In genomic region chr1:15876357-15876756, GRCh38 we compare ENCODE assay signal across 16 cellular contexts. TPM values are rescaled to one million over a fixed set of nuclear protein-coding genes. Genes with fewer than 3 reads are reported as not detected.
DNase-seq lines count a peak whose midpoint lies in the region; ATAC-seq, FAIRE-seq and TF ChIP-seq lines count a peak whose summit lies in the region.
"Had no signal": no experiment of that assay in that cellular context is flagged by ENCODE, and none has a peak within 500 bp of the region (broad histone marks: within the 10 kb centered on the region; RNA-seq: fewer than 3 reads in every experiment).

No MANE protein-coding gene starts in this region.

- POLR2A ChIA-PET in CD4-positive, alpha-beta memory T cell (lab: Charles Lee; ENCODE audit: partially characterized antibody) = interaction anchor here (1.1 kb wide), 2 partner anchors 28 to 29 kb away, joined by 3 to 5 read pairs; partner anchors contain the start of gene SPEN
- POLR2A ChIA-PET in H1 (lab: Charles Lee; ENCODE audit: partially characterized antibody) = interaction anchor here (0.8 kb wide), 1 partner anchor 37 kb away, joined by 3 read pairs; no protein-coding TSS in a partner anchor

- H3K79me1 ChIP-seq in H1 (ENCODE audit: low read depth, low read length) (peaks cover 4% of the 10 kb centered on the region), mesendoderm (ENCODE audit: low read length) (peaks cover 10% of the 10 kb centered on the region)

- H3K27me3 ChIP-seq in CD4-positive, alpha-beta memory T cell (ENCODE audit: insufficient read depth, low read length) = no peaks in the 10 kb centered on the region
- H3K27me3 ChIP-seq in H1 (replicated peaks in 1 of 4; ENCODE audit: control insufficient read depth in 3 of 4, extremely low read depth in 1 of 4, insufficient read depth in 3 of 4, low read length in 3 of 4) (no peaks in the 10 kb centered on the region), mesendoderm (ENCODE audit: insufficient read depth, low read length, poor library complexity) (no peaks in the 10 kb centered on the region)

- H3K23ac ChIP-seq in H1 (ENCODE audit: insufficient read length) = no peak overlapping the region
- H3K23ac ChIP-seq in mesendoderm (ENCODE audit: low read length) = no peak overlapping the region

- no peak overlapping the region for H3K4me3 Mint-ChIP-seq in CD4-positive, alpha-beta memory T cell
- H3K4me3 Mint-ChIP-seq in IgD-negative memory B cell = no peak overlapping the region
- no peak overlapping the region for H3K4me3 Mint-ChIP-seq in stimulated activated memory B cell treated with anti-CD40 and anti-IgM and Interleukin-4, amounts not matched to agents 10 μg/mL and 1 μg/mL and 100 μg/mL, for 72 hours
- H3K4me3 Mint-ChIP-seq: naive B cell had no signal

- no peak overlapping the region for H2AK5ac ChIP-seq in H1 (ENCODE audit: low read depth, low read length)
- no peak overlapping the region for H2AK5ac ChIP-seq in mesendoderm (ENCODE audit: low read length)

- H2BK15ac ChIP-seq in H1 (ENCODE audit: low read length) = no peak overlapping the region
- H2BK15ac ChIP-seq in mesendoderm (replicated peaks; ENCODE audit: low read depth) = no peak overlapping the region

- CTCF ChIA-PET in CD4-positive, alpha-beta memory T cell (lab: Charles Lee; ENCODE audit: partially characterized antibody) = interaction anchor here (1.9 to 2.1 kb wide), 2 partner anchors 10 to 61 kb away, joined by 5 to 14 read pairs; no protein-coding TSS in a partner anchor
- CTCF ChIA-PET in H1 (lab: Charles Lee; ENCODE audit: partially characterized antibody) = interaction anchor here (0.7 to 2.5 kb wide), 20 partner anchors 8 to 116 kb away, joined by 3 to 18 read pairs (median 5); no protein-coding TSS in a partner anchor

- peaks cover 0 to 92% of the 10 kb centered on the region in 2 experiments; a peak in 2 of 4 replicates for H3K79me2 ChIP-seq in H1 (ENCODE audit: control insufficient read depth in 1 of 2, insufficient read depth in 2 of 2, low read length in 2 of 2)
- H3K79me2 ChIP-seq in mesendoderm (ENCODE audit: control insufficient read depth, insufficient read depth, low read length) = peaks cover 30% of the 10 kb centered on the region

- no peaks in the 10 kb centered on the region for H3K27me3 Mint-ChIP-seq in CD4-positive, alpha-beta memory T cell
- H3K27me3 Mint-ChIP-seq in IgD-negative memory B cell = no peaks in the 10 kb centered on the region
- no peaks in the 10 kb centered on the region for H3K27me3 Mint-ChIP-seq in stimulated activated memory B cell treated with anti-CD40 and anti-IgM and Interleukin-4, amounts not matched to agents 10 μg/mL and 1 μg/mL and 100 μg/mL, for 72 hours
- H3K27me3 Mint-ChIP-seq: naive B cell had no signal

- H3K56ac ChIP-seq in H1 (replicated peaks; ENCODE audit: insufficient read length, low read depth, low read length) (no peak overlapping the region), mesendoderm (ENCODE audit: low read length) (no peak overlapping the region)

- FAIRE-seq in H1 (lab: Jason Lieb, UNC) = no peak
- FAIRE-seq: endometrium had no signal

- intact Hi-C loops in CD4-positive, alpha-beta memory T cell (cut with micrococcal nuclease) = no loop called here

- H2BK12ac ChIP-seq in H1 (ENCODE audit: low read depth, low read length) = no peak overlapping the region

- no peaks in the 10 kb centered on the region for H3K23me2 ChIP-seq in H1 (ENCODE audit: low read depth, low read length)

- H3K18ac ChIP-seq in H1 (ENCODE audit: extremely low read depth, low read length) (no peak overlapping the region), mesendoderm (ENCODE audit: low read length) (no peak overlapping the region)

- no peak overlapping the region for H3K4me2 ChIP-seq in H1 (ENCODE audit: insufficient read depth in 1 of 2, low read depth in 2 of 2, low read length in 2 of 2)
- H3K4me2 ChIP-seq in mesendoderm (ENCODE audit: low read length) = no peak overlapping the region

- H3K4me3 ChIP-seq in CD4-positive, alpha-beta memory T cell (ENCODE audit: low read length in 2 of 2) = no peak overlapping the region
- H3K4me3 ChIP-seq in H1 (ENCODE audit: extremely low read depth in 1 of 4, insufficient read depth in 2 of 4, low read depth in 3 of 4, low read length in 4 of 4) (no peak overlapping the region), mesendoderm (ENCODE audit: low read length) (no peak overlapping the region)

- no peak overlapping the region for H3K27ac ChIP-seq in CD4-positive, alpha-beta memory T cell (ENCODE audit: low read depth, low read length)
- H3K27ac ChIP-seq in H1 (ENCODE audit: low read depth, low read length) = no peak overlapping the region
- H3K27ac ChIP-seq in mesendoderm (ENCODE audit: low read depth, low read length) = no peak overlapping the region
- H3K27ac ChIP-seq: C4-2B had no signal

- peak in 1 of 5 donors; percentile 7 for DNase-seq in CD4-positive, alpha-beta memory T cell
- peak; percentile 3 to 55 for DNase-seq in H1 (ENCODE audit: low read depth in 1 of 2, low spot score in 2 of 2)
- peak; percentile 91 for DNase-seq in mesendoderm
- no peak for DNase-seq in T-helper 9 cell
- DNase-seq in NCI-H2171 (lab: John Stamatoyannopoulos, UW) = no peak
- no peak for DNase-seq in RPMI8226
- DNase-seq: activated CD4-positive, CD25-positive, alpha-beta regulatory T cell; anterior cingulate cortex; HCEC 1CT; naive B cell; NCI-H446; SIG-M5 had no signal

- peaks cover 0 to 2% (median 0%) of the 10 kb centered on the region in 8 donors for H3K9me3 Mint-ChIP-seq in CD4-positive, alpha-beta memory T cell
- H3K9me3 Mint-ChIP-seq in IgD-negative memory B cell = no peaks in the 10 kb centered on the region
- no peaks in the 10 kb centered on the region for H3K9me3 Mint-ChIP-seq in stimulated activated memory B cell treated with anti-CD40 and anti-IgM and Interleukin-4, amounts not matched to agents 10 μg/mL and 1 μg/mL and 100 μg/mL, for 72 hours
- H3K9me3 Mint-ChIP-seq: naive B cell had no signal

- peaks cover 28% of the 10 kb centered on the region for H3K36me3 ChIP-seq in CD4-positive, alpha-beta memory T cell (ENCODE audit: insufficient read depth, low read length)
- H3K36me3 ChIP-seq in H1 (ENCODE audit: control insufficient read depth in 2 of 4, insufficient read depth in 4 of 4, low read length in 3 of 4) (peaks cover 0 to 26% (median 6%) of the 10 kb centered on the region in 4 experiments; a peak in 4 of 8 replicates), mesendoderm (ENCODE audit: control insufficient read depth, insufficient read depth, low read length) (no peaks in the 10 kb centered on the region)

- no peak for TF ChIP-seq POLR2A in H1 (IDR thresholded peaks at IDR 0.05; ENCODE audit: control extremely low read depth in 1 of 2, low read depth in 2 of 2, low read length in 2 of 2)

- no peaks in the 10 kb centered on the region for H3K9me3 ChIP-seq in CD4-positive, alpha-beta memory T cell (ENCODE audit: control insufficient read depth in 1 of 2, low read length in 2 of 2)
- no peaks in the 10 kb centered on the region for H3K9me3 ChIP-seq in H1 (ENCODE audit: insufficient read depth in 2 of 2, low read depth in 1 of 2, low read length in 1 of 2)

- H3K4me1 Mint-ChIP-seq in CD4-positive, alpha-beta memory T cell = peaks cover 35 to 60% (median 45%) of the 10 kb centered on the region in 4 donors
- H3K4me1 Mint-ChIP-seq in IgD-negative memory B cell = peaks cover 34 to 49% (median 43%) of the 10 kb centered on the region in 3 donors
- peaks cover 54% of the 10 kb centered on the region for H3K4me1 Mint-ChIP-seq in stimulated activated memory B cell treated with anti-CD40 and anti-IgM and Interleukin-4, amounts not matched to agents 10 μg/mL and 1 μg/mL and 100 μg/mL, for 72 hours

- H4K8ac ChIP-seq in H1 (ENCODE audit: extremely low read depth, insufficient read depth, low read length) (peak overlapping the region; percentile 76), mesendoderm (ENCODE audit: low read depth, low read length) (no peak overlapping the region)

- H3K4ac ChIP-seq in H1 (replicated peaks; ENCODE audit: insufficient read length, low read depth, low read length) = no peak overlapping the region
- no peak overlapping the region for H3K4ac ChIP-seq in mesendoderm (ENCODE audit: low read depth, low read length)

- ATAC-seq in stimulated activated memory B cell treated with anti-CD40 and anti-IgM and Interleukin-4, amounts not matched to agents 10 μg/mL and 1 μg/mL and 100 μg/mL, for 72 hours = no peak

- H3K36me3 Mint-ChIP-seq in CD4-positive, alpha-beta memory T cell = peaks cover 26 to 57% of the 10 kb centered on the region in 2 donors
- H3K36me3 Mint-ChIP-seq in IgD-negative memory B cell = peaks cover 5% of the 10 kb centered on the region
- H3K36me3 Mint-ChIP-seq in stimulated activated memory B cell treated with anti-CD40 and anti-IgM and Interleukin-4, amounts not matched to agents 10 μg/mL and 1 μg/mL and 100 μg/mL, for 72 hours = peaks cover 25% of the 10 kb centered on the region

- H2AFZ ChIP-seq in H1 (ENCODE audit: low read length) = no peak overlapping the region

- peak in 1 of 2 experiments; percentile 44; a peak in 2 of 4 replicates for TF ChIP-seq RAD21 in H1 (IDR thresholded peaks at IDR 0.05 in 1 of 2, conservative IDR thresholded peaks at IDR 0.05 in 1 of 2; ENCODE audit: low read depth in 2 of 2, low read length in 2 of 2)

- H4K20me1 ChIP-seq in H1 (replicated peaks in 1 of 2; ENCODE audit: control insufficient read depth in 1 of 2, insufficient read depth in 2 of 2, low read length in 2 of 2) = peaks cover 4 to 11% of the 10 kb centered on the region in 2 experiments

- no peak overlapping the region for H3K14ac ChIP-seq in H1 (ENCODE audit: insufficient read length)

- no peak overlapping the region for H3K9ac ChIP-seq in H1 (replicated peaks in 1 of 4; ENCODE audit: extremely low read depth in 1 of 4, low read depth in 3 of 4, low read length in 3 of 4)
- no peak overlapping the region for H3K9ac ChIP-seq in mesendoderm (ENCODE audit: low read length)

- peak overlapping the region in 4 of 7 donors; percentile 22 to 74 (median 54) for H3K27ac Mint-ChIP-seq in CD4-positive, alpha-beta memory T cell
- peak overlapping the region in 2 of 3 donors; percentile 16 to 59 for H3K27ac Mint-ChIP-seq in IgD-negative memory B cell
- H3K27ac Mint-ChIP-seq in stimulated activated memory B cell treated with anti-CD40 and anti-IgM and Interleukin-4, amounts not matched to agents 10 μg/mL and 1 μg/mL and 100 μg/mL, for 72 hours = no peak overlapping the region

- TF ChIP-seq EP300 in H1 (IDR thresholded peaks at IDR 0.05; ENCODE audit: borderline replicate concordance in 1 of 2, low read depth in 2 of 2, low read length in 2 of 2) = no peak

- H2BK5ac ChIP-seq in H1 (ENCODE audit: low read depth, low read length) = no peak overlapping the region
- H2BK5ac ChIP-seq in mesendoderm (ENCODE audit: low read length) = no peak overlapping the region

- H4K5ac ChIP-seq in H1 (ENCODE audit: insufficient read length, low read depth, low read length) = no peak overlapping the region
- H4K5ac ChIP-seq in mesendoderm (ENCODE audit: low read length) = no peak overlapping the region

- H2BK120ac ChIP-seq in H1 (replicated peaks; ENCODE audit: low read depth, low read length) (no peak overlapping the region), mesendoderm (ENCODE audit: low read depth, low read length) (no peak overlapping the region)

- TF ChIP-seq CTCF in H1 (IDR thresholded peaks at IDR 0.05; ENCODE audit: control extremely low read depth in 1 of 3, insufficient read depth in 1 of 3, low read depth in 1 of 3, low read length in 3 of 3) = peak in 2 of 3 experiments; percentile 67 to 74; a peak in 3 of 4 replicates

- no peak overlapping the region for H4K91ac ChIP-seq in H1 (replicated peaks; ENCODE audit: insufficient read length, low read length)

- H3K4me1 ChIP-seq in CD4-positive, alpha-beta memory T cell (ENCODE audit: insufficient read depth, low read length) = peaks cover 10% of the 10 kb centered on the region
- H3K4me1 ChIP-seq in H1 (replicated peaks in 1 of 4; ENCODE audit: control insufficient read depth in 3 of 4, insufficient read depth in 4 of 4, low read length in 3 of 4) (no peaks in the 10 kb centered on the region), mesendoderm (ENCODE audit: control insufficient read depth, low read depth, low read length) (no peaks in the 10 kb centered on the region)

- no peak overlapping the region for H2BK20ac ChIP-seq in H1 (ENCODE audit: low read length)

- WGBS in H1 (ENCODE audit: extremely low coverage in 1 of 2, insufficient coverage in 1 of 2, insufficient read length in 1 of 2, insufficient replicate concordance in 2 of 2, low coverage in 1 of 2, low lambda C conversion rate in 2 of 2, missing lambda C conversion rate in 1 of 2), 2 experiments = 88% methylated on average over 11 of the region's 11 CpGs; no CpG with 5 or more reads in 1 of the 2 experiments
- no CpG with 5 or more reads among the region's 11 CpGs for WGBS in mesendoderm (ENCODE audit: extremely low coverage, insufficient coverage, low lambda C conversion rate)

RNA-seq across cellular contexts. Expression of gene SPEN, which starts 28.9 kb away (rescaled TPM):
- 10 to 100 TPM; 80.8 to 87.8 TPM for total RNA-seq in CD4-positive, alpha-beta memory T cell
- polyA plus RNA-seq in CD4-positive, alpha-beta memory T cell = 10 to 100 TPM in 1 of 2 donors, 1 to 10 TPM in 1; 2.4 to 44.0 TPM
- polyA plus RNA-seq in IgD-negative memory B cell (43.2 TPM), H1 (2011; rRNA removed) (12.5 and 13.6 TPM in 2 replicates)
- total RNA-seq in H1 (2021; fragmentation: NEBNext Ultra II Directional; extraction: Animal tissue kit (Norgen Biotek cat#: 25700)) = 47.6 and 52.1 TPM in 2 replicates
- polyA plus RNA-seq in H1 (2011; cell fraction: cytosol; rRNA removed) = 7.8 TPM
- 42.6 TPM for polyA plus RNA-seq in H1 (2011; cell fraction: nucleus; rRNA removed)
- 32.8 to 43.0 TPM (median 38.8 TPM) in 4 replicates for polyA plus RNA-seq in H1 (2012, experiment 1 of 2)
- 1.2 TPM for polyA plus RNA-seq in H1 (2012, experiment 2 of 2)
- polyA plus RNA-seq in H1 (2013, experiment 1 of 2) = 25.4 TPM
- 24.1 TPM for polyA plus RNA-seq in H1 (2013, experiment 2 of 2)
- 33.9 and 41.3 TPM in 2 replicates for polyA minus RNA-seq in H1 (2011; rRNA and poly(A)+ RNA removed)
- 27.7 TPM for polyA minus RNA-seq in H1 (2011; cell fraction: cytosol; rRNA and poly(A)+ RNA removed)
- polyA minus RNA-seq in H1 (2011; cell fraction: nucleus; rRNA and poly(A)+ RNA removed) = 42.9 TPM
- polyA plus RNA-seq in mesendoderm (2013, experiment 1 of 2) = 15.8 TPM
- 15.8 TPM for polyA plus RNA-seq in mesendoderm (2013, experiment 2 of 2)

Comparison
In these comparisons a context has a peak if more than half of its experiments do, and no peak if none do; other contexts are left out.
1. DNase-seq: peak in H1 (2 of 2) and mesendoderm (single experiment); none in T-helper 9 cell (single experiment), NCI-H2171 (single experiment) and RPMI8226 (single experiment).